8 cellular contexts compared by ENCODE assay signal in genomic region chr17:30336369-30337171, GRCh38. TPM values are rescaled to one million over a fixed set of nuclear protein-coding genes. Genes with fewer than 3 reads are reported as not detected.
DNase-seq lines count a peak whose midpoint lies in the region; ATAC-seq lines count a peak whose summit lies in the region.

No MANE protein-coding gene starts in this region.

- no peaks in the 10 kb centered on the region for H3K9me3 ChIP-seq in MG63

- H3K27me3 ChIP-seq in MG63, result no peaks in the 10 kb centered on the region

- no peak overlapping the region for H3K27ac Mint-ChIP-seq in activated naive CD4-positive, alpha-beta T cell treated with anti-CD3 and anti-CD28 coated beads, Interleukin-2, amount 50 U/mL, for 72 hours

- no peak overlapping the region for H3K4me3 ChIP-seq in MG63

- in situ Hi-C loops in G401 (cut with HindIII; ENCODE audit: low sequenced_read_pairs), result no loop called here

- H3K36me3 Mint-ChIP-seq in activated naive CD4-positive, alpha-beta T cell treated with anti-CD3 and anti-CD28 coated beads, Interleukin-2, amount 50 U/mL, for 72 hours, result no peaks in the 10 kb centered on the region

- ATAC-seq in activated naive CD4-positive, alpha-beta T cell treated with anti-CD3 and anti-CD28 coated beads, Interleukin-2, amount 50 U/mL, for 72 hours, result peak; percentile 14 to 25
- no peak for ATAC-seq in GM21390 (IDR thresholded peaks at IDR 0.05; ENCODE audit: unreplicated experiment)

- no peaks in the 10 kb centered on the region for H3K36me3 ChIP-seq in MG63

- DNase-seq in G401 (ENCODE audit: low spot score), result peak; percentile 17
- DNase-seq in MG63, result peak; percentile 35
- DNase-seq in SK-N-DZ (ENCODE audit: low spot score), result peak; percentile 84
- peak in 1 of 2 donors; percentile 71 for DNase-seq in activated naive CD4-positive, alpha-beta T cell treated with anti-CD3 and anti-CD28 coated beads, Interleukin-2, amount 50 U/mL, for 72 hours (ENCODE audit: low spot score in 2 of 2)
- DNase-seq in islet precursor cell, result peak; percentile 75
- peak; percentile 23 to 25 for DNase-seq in stimulated activated CD8-positive, alpha-beta memory T cell treated with anti-CD3 and anti-CD28 coated beads, Interleukin-7, amount 100 ng/mL, for 1 hour (ENCODE audit: low read depth in 2 of 2)
- DNase-seq in amygdala (lab: John Stamatoyannopoulos, UW), result no peak

- H3K9me3 Mint-ChIP-seq in activated naive CD4-positive, alpha-beta T cell treated with anti-CD3 and anti-CD28 coated beads, Interleukin-2, amount 50 U/mL, for 72 hours, result peaks cover 0 to 7% of the 10 kb centered on the region in 2 donors

RNA-seq across cellular contexts. Expression of gene TMIGD1, which starts 2.7 kb away (rescaled TPM):
- total RNA-seq in G401 (2014; rRNA removed; shearing (Covaris generic)), result not detected in 2 replicates
- total RNA-seq in MG63 (2014; rRNA removed; shearing (Covaris generic); ENCODE audit: low replicate concordance), result not detected in 2 replicates
- not detected in 2 replicates for polyA plus RNA-seq in SK-N-DZ (2014; cell fraction: cytosol; rRNA removed)
- polyA plus RNA-seq in SK-N-DZ (2014; cell fraction: nucleus; rRNA removed), result not detected in 2 replicates
- not detected for total RNA-seq in activated naive CD4-positive, alpha-beta T cell treated with anti-CD3 and anti-CD28 coated beads, Interleukin-2, amount 50 U/mL, for 72 hours

RNA-seq across cellular contexts. Expression of gene CPD, which starts 42.2 kb away (rescaled TPM):
- total RNA-seq in G401 (2014; rRNA removed; shearing (Covaris generic)), result 18.5 and 38.6 TPM in 2 replicates
- 38.8 and 46.3 TPM in 2 replicates for total RNA-seq in MG63 (2014; rRNA removed; shearing (Covaris generic); ENCODE audit: low replicate concordance)
- polyA plus RNA-seq in SK-N-DZ (2014; cell fraction: cytosol; rRNA removed), result 16.9 and 19.7 TPM in 2 replicates
- polyA plus RNA-seq in SK-N-DZ (2014; cell fraction: nucleus; rRNA removed), result 10.7 and 11.1 TPM in 2 replicates
- 10 to 100 TPM; 37.7 to 66.1 TPM for total RNA-seq in activated naive CD4-positive, alpha-beta T cell treated with anti-CD3 and anti-CD28 coated beads, Interleukin-2, amount 50 U/mL, for 72 hours

RNA-seq across cellular contexts. Expression of gene BLMH, which starts 44.8 kb away (rescaled TPM):
- total RNA-seq in G401 (2014; rRNA removed; shearing (Covaris generic)), result 47.0 TPM in 2 replicates
- total RNA-seq in MG63 (2014; rRNA removed; shearing (Covaris generic); ENCODE audit: low replicate concordance), result 44.7 and 45.0 TPM in 2 replicates
- 85.9 and 99.4 TPM in 2 replicates for polyA plus RNA-seq in SK-N-DZ (2014; cell fraction: cytosol; rRNA removed)
- 44.4 and 62.3 TPM in 2 replicates for polyA plus RNA-seq in SK-N-DZ (2014; cell fraction: nucleus; rRNA removed)
- total RNA-seq in activated naive CD4-positive, alpha-beta T cell treated with anti-CD3 and anti-CD28 coated beads, Interleukin-2, amount 50 U/mL, for 72 hours, result 10 to 100 TPM; 38.3 to 54.7 TPM

Comparison
In these comparisons a context has a peak if more than half of its experiments do, and no peak if none do; other contexts are left out.
1. DNase-seq: peak in G401 (single experiment), MG63 (single experiment), SK-N-DZ (single experiment), islet precursor cell (single experiment) and stimulated activated CD8-positive, alpha-beta memory T cell treated with anti-CD3 and anti-CD28 coated beads, Interleukin-7, amount 100 ng/mL, for 1 hour (2 of 2); none in amygdala (0 of 56).